8 cellular contexts compared by ENCODE assay signal in the genomic region with DNA sequence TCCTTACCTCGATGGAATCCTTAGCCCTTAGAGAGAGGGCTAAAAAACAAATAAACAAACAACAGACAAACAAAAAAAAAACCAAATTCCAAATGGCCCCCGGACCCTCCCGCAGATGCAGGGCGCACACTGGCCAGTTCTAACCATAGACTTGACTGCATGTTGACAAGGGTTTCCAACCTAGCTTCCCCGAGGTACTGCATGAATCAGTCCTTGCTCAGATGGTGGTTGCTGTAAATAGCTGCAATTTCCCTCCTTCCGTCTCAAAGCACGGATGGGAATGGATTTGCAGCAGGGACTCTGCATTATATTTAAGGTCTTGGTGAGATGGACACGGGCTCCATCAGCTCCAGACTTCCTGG.
A peak's percentile ranks its signal among the peaks of the same experiment; 100 is the strongest.
DNase-seq lines count a peak whose midpoint lies in the region; TF ChIP-seq lines count a peak whose summit lies in the region.

No MANE protein-coding gene starts in this region.

- H3K4me1 ChIP-seq in HEK293 (ENCODE audit: control insufficient read depth, insufficient read depth, low read length) = no peaks in the 10 kb centered on the region
- no peaks in the 10 kb centered on the region for H3K4me1 ChIP-seq in smooth muscle cell (ENCODE audit: low read depth)

- no TSS peak for BruUV-seq in MCF 10A (replicated peaks; lab: Mats Ljungman, UMichigan)

- TF ChIP-seq CTCF in HEK293 (tag by site-specific recombination; IDR thresholded peaks at IDR 0.05) (no peak), MCF 10A (IDR thresholded peaks at IDR 0.05; ENCODE audit: unreplicated experiment) (no peak), smooth muscle cell (IDR thresholded peaks at IDR 0.05; ENCODE audit: borderline replicate concordance, insufficient read depth, poor library complexity, severe bottlenecking) (no peak)

- H4K20me1 ChIP-seq in smooth muscle cell (ENCODE audit: low read depth) = no peaks in the 10 kb centered on the region

- no peaks in the 10 kb centered on the region for H3F3A ChIP-seq in smooth muscle cell (ENCODE audit: low read depth)

- H3K4me3 Mint-ChIP-seq in MCF 10A (ENCODE audit: unreplicated experiment) = peak overlapping the region; percentile 71

- no peaks in the 10 kb centered on the region for H3K36me3 ChIP-seq in HEK293 (ENCODE audit: control insufficient read depth in 2 of 2, insufficient read depth in 1 of 2, low read length in 2 of 2)
- no peaks in the 10 kb centered on the region for H3K36me3 ChIP-seq in smooth muscle cell (ENCODE audit: low read depth)

- DNase-seq in NOMO-1 treated with dmso at 0.1 percent for 144 hours (lab: John Stamatoyannopoulos, UW; ENCODE audit: unreplicated experiment) (peak; percentile 32), NOMO-1 treated with DMSO at 0.1 percent for 48 hours (lab: John Stamatoyannopoulos, UW; ENCODE audit: unreplicated experiment) (no peak), NCI-H2227 treated with DMSO at 0.1 percent for 48 hours (lab: John Stamatoyannopoulos, UW) (peak; percentile 1), MCF 10A (ENCODE audit: unreplicated experiment) (peak; percentile 23), islet precursor cell (peak; percentile 61), smooth muscle cell (lab: John Stamatoyannopoulos, UW; ENCODE audit: unreplicated experiment) (no peak), GM19238 (ENCODE audit: insufficient read length, low spot score) (no peak)

- intact Hi-C loops in MCF 10A (cut with micrococcal nuclease) = loop anchor here (5.0 to 10.0 kb wide), 4 partner anchors 73 to 691 kb away; no protein-coding TSS in a partner anchor

- no peaks in the 10 kb centered on the region for H3K4me1 Mint-ChIP-seq in MCF 10A (ENCODE audit: insufficient read depth, unreplicated experiment)

- no peaks in the 10 kb centered on the region for H3K36me3 Mint-ChIP-seq in MCF 10A (ENCODE audit: insufficient read depth, unreplicated experiment)

- H3K9me3 Mint-ChIP-seq in MCF 10A (ENCODE audit: unreplicated experiment) = peaks cover 3% of the 10 kb centered on the region

- no peak overlapping the region for H3K9ac ChIP-seq in smooth muscle cell (ENCODE audit: low read depth)

- H3K9me3 ChIP-seq in HEK293 (ENCODE audit: control insufficient read depth, insufficient read depth, low read depth, low read length) (no peaks in the 10 kb centered on the region), smooth muscle cell (replicated peaks; ENCODE audit: low read depth) (peaks cover 2% of the 10 kb centered on the region)

- peaks cover 16% of the 10 kb centered on the region for H3K27me3 ChIP-seq in smooth muscle cell (ENCODE audit: low read depth)

- POLR2A ChIA-PET in HEK293 (lab: Yijun Ruan, JAX) = interaction anchor here (0.8 kb wide), 1 partner anchor 8 kb away, joined by 3 read pairs; no protein-coding TSS in a partner anchor
- POLR2A ChIA-PET in MCF 10A (lab: Yijun Ruan, JAX) = interaction anchor here (0.6 to 1.5 kb wide), 2 partner anchors 12 to 162 kb away, joined by 3 read pairs; no protein-coding TSS in a partner anchor

- no peaks in the 10 kb centered on the region for H3K79me2 ChIP-seq in smooth muscle cell (ENCODE audit: low read depth)

- peak overlapping the region; percentile 49 for H3K4me3 ChIP-seq in HEK293 (ENCODE audit: low read depth, low read length)
- peak overlapping the region; percentile 63 for H3K4me3 ChIP-seq in smooth muscle cell

- H2AFZ ChIP-seq in smooth muscle cell (ENCODE audit: low read depth) = peak overlapping the region; percentile 94

- H3K27ac Mint-ChIP-seq in MCF 10A (ENCODE audit: low read depth, unreplicated experiment) = no peak overlapping the region

- CTCF ChIA-PET in HEK293 (lab: Yijun Ruan, JAX) = interaction anchor here (0.5 to 2.1 kb wide), 22 partner anchors 8 to 1924 kb away, joined by 3 to 11 read pairs (median 3); no protein-coding TSS in a partner anchor
- CTCF ChIA-PET in MCF 10A (lab: Yijun Ruan, JAX) = interaction anchor here (0.5 to 3.2 kb wide), 43 partner anchors 8 to 721 kb away, joined by 3 to 17 read pairs (median 4); a partner anchor contains a TSS

- peak overlapping the region; percentile 91 for H3K4me2 ChIP-seq in smooth muscle cell

- H3K27ac ChIP-seq in HEK293 (ENCODE audit: extremely low read depth, low read depth, low read length) (peak overlapping the region; percentile 20; the same call in 1 of the 2 replicates), smooth muscle cell (ENCODE audit: low read depth) (no peak overlapping the region)

- H3K27me3 Mint-ChIP-seq in MCF 10A (ENCODE audit: insufficient read depth, unreplicated experiment) = no peaks in the 10 kb centered on the region

- WGBS in smooth muscle cell (ENCODE audit: low lambda C conversion rate) = 4% methylated on average over 8 of the region's 8 CpGs

TF ChIP-seq in HEK293, 187 proteins besides CTCF, POLR2A, EP300 and RAD21 (continues in another document):
- TF ChIP-seq BCL11A (tag by site-specific recombination; IDR thresholded peaks at IDR 0.05; ENCODE audit: low read depth) = no peak
- TF ChIP-seq ZBTB20 (tag by site-specific recombination; IDR thresholded peaks at IDR 0.05) = peak; percentile 51; the same call in 1 of the 2 replicates
- TF ChIP-seq ZNF837 (tag by site-specific recombination; IDR thresholded peaks at IDR 0.05) = no peak
- TF ChIP-seq, protein P1, sequence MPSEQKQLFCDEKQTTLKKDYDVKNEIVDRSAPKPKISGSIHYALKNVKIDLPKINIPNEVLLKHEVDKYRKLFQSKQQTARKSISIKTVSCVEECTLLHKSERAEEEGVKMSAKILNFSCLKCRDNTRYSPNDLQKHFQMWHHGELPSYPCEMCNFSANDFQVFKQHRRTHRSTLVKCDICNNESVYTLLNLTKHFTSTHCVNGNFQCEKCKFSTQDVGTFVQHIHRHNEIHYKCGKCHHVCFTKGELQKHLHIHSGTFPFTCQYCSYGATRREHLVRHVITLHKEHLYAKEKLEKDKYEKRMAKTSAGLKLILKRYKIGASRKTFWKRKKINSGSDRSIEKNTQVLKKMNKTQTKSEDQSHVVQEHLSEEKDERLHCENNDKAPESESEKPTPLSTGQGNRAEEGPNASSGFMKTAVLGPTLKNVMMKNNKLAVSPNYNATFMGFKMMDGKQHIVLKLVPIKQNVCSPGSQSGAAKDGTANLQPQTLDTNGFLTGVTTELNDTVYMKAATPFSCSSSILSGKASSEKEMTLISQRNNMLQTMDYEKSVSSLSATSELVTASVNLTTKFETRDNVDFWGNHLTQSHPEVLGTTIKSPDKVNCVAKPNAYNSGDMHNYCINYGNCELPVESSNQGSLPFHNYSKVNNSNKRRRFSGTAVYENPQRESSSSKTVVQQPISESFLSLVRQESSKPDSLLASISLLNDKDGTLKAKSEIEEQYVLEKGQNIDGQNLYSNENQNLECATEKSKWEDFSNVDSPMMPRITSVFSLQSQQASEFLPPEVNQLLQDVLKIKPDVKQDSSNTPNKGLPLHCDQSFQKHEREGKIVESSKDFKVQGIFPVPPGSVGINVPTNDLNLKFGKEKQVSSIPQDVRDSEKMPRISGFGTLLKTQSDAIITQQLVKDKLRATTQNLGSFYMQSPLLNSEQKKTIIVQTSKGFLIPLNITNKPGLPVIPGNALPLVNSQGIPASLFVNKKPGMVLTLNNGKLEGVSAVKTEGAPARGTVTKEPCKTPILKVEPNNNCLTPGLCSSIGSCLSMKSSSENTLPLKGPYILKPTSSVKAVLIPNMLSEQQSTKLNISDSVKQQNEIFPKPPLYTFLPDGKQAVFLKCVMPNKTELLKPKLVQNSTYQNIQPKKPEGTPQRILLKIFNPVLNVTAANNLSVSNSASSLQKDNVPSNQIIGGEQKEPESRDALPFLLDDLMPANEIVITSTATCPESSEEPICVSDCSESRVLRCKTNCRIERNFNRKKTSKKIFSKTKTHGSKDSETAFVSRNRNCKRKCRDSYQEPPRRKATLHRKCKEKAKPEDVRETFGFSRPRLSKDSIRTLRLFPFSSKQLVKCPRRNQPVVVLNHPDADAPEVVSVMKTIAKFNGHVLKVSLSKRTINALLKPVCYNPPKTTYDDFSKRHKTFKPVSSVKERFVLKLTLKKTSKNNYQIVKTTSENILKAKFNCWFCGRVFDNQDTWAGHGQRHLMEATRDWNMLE (tag by site-specific recombination; conservative IDR thresholded peaks at IDR 0.05; ENCODE audit: low read depth) = no peak
- TF ChIP-seq, protein P2, sequence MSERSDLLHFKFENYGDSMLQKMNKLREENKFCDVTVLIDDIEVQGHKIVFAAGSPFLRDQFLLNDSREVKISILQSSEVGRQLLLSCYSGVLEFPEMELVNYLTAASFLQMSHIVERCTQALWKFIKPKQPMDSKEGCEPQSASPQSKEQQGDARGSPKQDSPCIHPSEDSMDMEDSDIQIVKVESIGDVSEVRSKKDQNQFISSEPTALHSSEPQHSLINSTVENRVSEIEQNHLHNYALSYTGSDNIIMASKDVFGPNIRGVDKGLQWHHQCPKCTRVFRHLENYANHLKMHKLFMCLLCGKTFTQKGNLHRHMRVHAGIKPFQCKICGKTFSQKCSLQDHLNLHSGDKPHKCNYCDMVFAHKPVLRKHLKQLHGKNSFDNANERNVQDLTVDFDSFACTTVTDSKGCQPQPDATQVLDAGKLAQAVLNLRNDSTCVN (tag by site-specific recombination; optimal IDR thresholded peaks at IDR 0.05) = peak; percentile 14
- 0 out of 2 replicates have a peak, but pooled peaks have one; percentile 10 for TF ChIP-seq ZNF341 (tag by site-specific recombination; IDR thresholded peaks at IDR 0.05; ENCODE audit: low read depth)

Comparison
In these comparisons a context has a peak if more than half of its experiments do, and no peak if none do; other contexts are left out.
1. DNase-seq: peak in NOMO-1 treated with dmso at 0.1 percent for 144 hours (single experiment), NCI-H2227 treated with DMSO at 0.1 percent for 48 hours (single experiment), MCF 10A (single experiment) and islet precursor cell (single experiment); none in NOMO-1 treated with DMSO at 0.1 percent for 48 hours (single experiment), smooth muscle cell (single experiment) and GM19238 (single experiment).